Comparison of ENCODE assay signal across 1 cellular context in the genomic region with DNA sequence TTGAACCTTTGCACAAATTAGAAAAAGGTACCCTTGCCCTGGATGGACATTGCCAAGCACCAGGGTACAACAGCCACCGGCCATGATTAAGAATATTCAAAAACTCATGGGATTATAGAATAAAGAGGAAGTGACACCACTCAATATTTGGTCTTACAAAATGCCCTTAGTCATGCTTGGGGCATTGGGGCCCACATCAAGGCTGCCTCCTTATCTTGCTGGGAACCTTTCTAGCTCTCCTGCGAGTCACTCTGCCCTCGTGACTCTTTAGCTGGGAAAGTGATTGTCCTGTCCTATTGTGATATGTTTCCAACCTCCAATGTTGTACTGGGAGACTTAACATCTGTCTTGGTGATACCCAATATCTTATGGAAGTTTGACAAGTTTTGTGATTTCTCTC.
TF ChIP-seq lines count a peak whose summit lies in the region.

No MANE protein-coding gene starts in this region.

TF ChIP-seq in endothelial cell of umbilical vein, 7 proteins besides CTCF, POLR2A, EP300 and RAD21:
- peak; percentile 35 for TF ChIP-seq GATA2 (IDR thresholded peaks at IDR 0.05; ENCODE audit: insufficient read depth, insufficient read length, low read depth, low read length)
- TF ChIP-seq EZH2 (IDR thresholded peaks at IDR 0.05; ENCODE audit: borderline replicate concordance, low read depth, low read length, severe bottlenecking), result no peak
- TF ChIP-seq FOS (IDR thresholded peaks at IDR 0.05; ENCODE audit: borderline replicate concordance, insufficient read depth, low read length), result peak; percentile 30
- TF ChIP-seq MYC (IDR thresholded peaks at IDR 0.05; ENCODE audit: low read depth, low read length), result no peak
